Comparison of ENCODE assay signal across 11 cellular contexts in genomic region chr2:28623582-28624405, GRCh38.
DNase-seq lines count a peak whose midpoint lies in the region; ATAC-seq lines count a peak whose summit lies in the region.
"Had no signal": no experiment of that assay in that cellular context is flagged by ENCODE, and none has a peak within 500 bp of the region (broad histone marks: within the 10 kb centered on the region; RNA-seq: fewer than 3 reads in every experiment).

No MANE protein-coding gene starts in this region.

- H3K27me3 ChIP-seq in mucosa of rectum (ENCODE audit: control insufficient read depth in 2 of 2, insufficient read depth in 2 of 2, low read length in 2 of 2) (no peaks in the 10 kb centered on the region), stomach smooth muscle (ENCODE audit: control insufficient read depth in 1 of 2, insufficient read depth in 2 of 2, low read length in 2 of 2) (no peaks in the 10 kb centered on the region)

- H3K9me3 ChIP-seq in mucosa of rectum (ENCODE audit: control insufficient read depth in 2 of 2, low read length in 2 of 2) (no peaks in the 10 kb centered on the region), stomach smooth muscle (ENCODE audit: control insufficient read depth in 2 of 2, low read length in 2 of 2) (no peaks in the 10 kb centered on the region)

- H3K27ac Mint-ChIP-seq in activated CD4-positive, alpha-beta T cell treated with anti-CD3 and anti-CD28 coated beads, Interleukin-2, amount 10 ng/mL, durations not matched to agents 7 days and 5 days: peak overlapping the region; percentile 90
- H3K27ac Mint-ChIP-seq in activated naive CD8-positive, alpha-beta T cell treated with anti-CD3 and anti-CD28 coated beads, Interleukin-2, amount 50 U/mL, for 24 hours: peak overlapping the region; percentile 91

- no peaks in the 10 kb centered on the region for H3K27me3 Mint-ChIP-seq in activated CD4-positive, alpha-beta T cell treated with anti-CD3 and anti-CD28 coated beads, Interleukin-2, amount 10 ng/mL, durations not matched to agents 7 days and 5 days
- no peaks in the 10 kb centered on the region for H3K27me3 Mint-ChIP-seq in activated naive CD8-positive, alpha-beta T cell treated with anti-CD3 and anti-CD28 coated beads, Interleukin-2, amount 50 U/mL, for 24 hours

- H3K4me3 ChIP-seq in mucosa of rectum (ENCODE audit: low read length in 2 of 2) (no peak overlapping the region), stomach smooth muscle (ENCODE audit: low read length in 2 of 2) (no peak overlapping the region)

- H3K4me1 ChIP-seq in mucosa of rectum (ENCODE audit: control insufficient read depth in 2 of 2, insufficient read depth in 2 of 2, low read length in 2 of 2) (peaks cover 39 to 56% of the 10 kb centered on the region in 2 donors), stomach smooth muscle (ENCODE audit: control insufficient read depth, insufficient read depth, low read length) (peaks cover 75% of the 10 kb centered on the region)

- H3K9ac ChIP-seq in mucosa of rectum (ENCODE audit: low read depth in 1 of 2, low read length in 2 of 2) (peak overlapping the region in 1 of 2 donors; percentile 33), stomach smooth muscle (ENCODE audit: low read length in 2 of 2) (no peak overlapping the region)

- POLR2A ChIA-PET in activated CD4-positive, alpha-beta T cell treated with anti-CD3 and anti-CD28 coated beads, Interleukin-2, amount 10 ng/mL, durations not matched to agents 7 days and 5 days (lab: Charles Lee): no interaction called here

- no peaks in the 10 kb centered on the region for H3K9me3 Mint-ChIP-seq in activated CD4-positive, alpha-beta T cell treated with anti-CD3 and anti-CD28 coated beads, Interleukin-2, amount 10 ng/mL, durations not matched to agents 7 days and 5 days
- H3K9me3 Mint-ChIP-seq in activated naive CD8-positive, alpha-beta T cell treated with anti-CD3 and anti-CD28 coated beads, Interleukin-2, amount 50 U/mL, for 24 hours: no peaks in the 10 kb centered on the region

- H3K4me3 Mint-ChIP-seq in activated CD4-positive, alpha-beta T cell treated with anti-CD3 and anti-CD28 coated beads, Interleukin-2, amount 10 ng/mL, durations not matched to agents 7 days and 5 days: no peak overlapping the region
- peak overlapping the region; percentile 71 for H3K4me3 Mint-ChIP-seq in activated naive CD8-positive, alpha-beta T cell treated with anti-CD3 and anti-CD28 coated beads, Interleukin-2, amount 50 U/mL, for 24 hours

- ATAC-seq in activated naive CD8-positive, alpha-beta T cell treated with anti-CD3 and anti-CD28 coated beads, Interleukin-2, amount 50 U/mL, for 24 hours: no peak
- no peak for ATAC-seq in HG02610 (IDR thresholded peaks at IDR 0.05; ENCODE audit: unreplicated experiment)
- ATAC-seq: Panc1 had no signal

- no peaks in the 10 kb centered on the region for H3K36me3 ChIP-seq in mucosa of rectum (ENCODE audit: control insufficient read depth in 2 of 2, insufficient read depth in 2 of 2, low read length in 2 of 2)
- H3K36me3 ChIP-seq in stomach smooth muscle (ENCODE audit: control insufficient read depth in 2 of 2, insufficient read depth in 2 of 2, low read length in 2 of 2): no peaks in the 10 kb centered on the region

- DNase-seq in activated CD4-positive, alpha-beta T cell treated with anti-CD3 and anti-CD28 coated beads, Interleukin-2, amount 10 ng/mL, durations not matched to agents 7 days and 5 days: no peak
- DNase-seq in activated CD4-positive, alpha-beta T cell treated with anti-CD3 and anti-CD28 coated beads for 1 hour: no peak
- no peak for DNase-seq in activated naive CD8-positive, alpha-beta T cell treated with anti-CD3 and anti-CD28 coated beads, Interleukin-2, amount 50 U/mL, for 24 hours
- no peak for DNase-seq in activated CD8-positive, alpha-beta memory T cell treated with anti-CD3 and anti-CD28 coated beads for 24 hours
- DNase-seq in stimulated activated CD4-positive, alpha-beta T cell treated with anti-CD3 and anti-CD28 coated beads, Interleukin-2, amount 100 ng/mL, for 24 hours: no peak
- DNase-seq: NCI-H1105, NCI-H446 treated with DMSO at 0.1 percent for 48 hours had no signal

- peaks cover 12% of the 10 kb centered on the region for H3K36me3 Mint-ChIP-seq in activated CD4-positive, alpha-beta T cell treated with anti-CD3 and anti-CD28 coated beads, Interleukin-2, amount 10 ng/mL, durations not matched to agents 7 days and 5 days (ENCODE audit: low read depth)
- no peaks in the 10 kb centered on the region for H3K36me3 Mint-ChIP-seq in activated naive CD8-positive, alpha-beta T cell treated with anti-CD3 and anti-CD28 coated beads, Interleukin-2, amount 50 U/mL, for 24 hours (ENCODE audit: low read depth)

- peaks cover 93% of the 10 kb centered on the region for H3K4me1 Mint-ChIP-seq in activated CD4-positive, alpha-beta T cell treated with anti-CD3 and anti-CD28 coated beads, Interleukin-2, amount 10 ng/mL, durations not matched to agents 7 days and 5 days
- H3K4me1 Mint-ChIP-seq in activated naive CD8-positive, alpha-beta T cell treated with anti-CD3 and anti-CD28 coated beads, Interleukin-2, amount 50 U/mL, for 24 hours: peaks cover 94% of the 10 kb centered on the region

- H3K27ac ChIP-seq in mucosa of rectum (ENCODE audit: low read depth in 2 of 2, low read length in 2 of 2) (peak overlapping the region; percentile 92 to 95), stomach smooth muscle (ENCODE audit: low read length) (peak overlapping the region; percentile 99)

- CTCF ChIA-PET in activated CD4-positive, alpha-beta T cell treated with anti-CD3 and anti-CD28 coated beads, Interleukin-2, amount 10 ng/mL, durations not matched to agents 7 days and 5 days (lab: Charles Lee): interaction anchor here (0.6 to 8.2 kb wide), 8 partner anchors 12 to 115 kb away, joined by 3 to 55 read pairs (median 3); no protein-coding TSS in a partner anchor
